In genomic region chr1:149732781-149733180, GRCh38 we compare ENCODE assay signal across 12 cellular contexts. TPM values are rescaled to one million over a fixed set of nuclear protein-coding genes. Genes with fewer than 3 reads are reported as not detected.
"Had no signal": no experiment of that assay in that cellular context is flagged by ENCODE, and none has a peak within 500 bp of the region (broad histone marks: within the 10 kb centered on the region; RNA-seq: fewer than 3 reads in every experiment).

No MANE protein-coding gene starts in this region.

RNA-seq across cellular contexts. Expression of gene FCGR1A, which starts 49.7 kb away (rescaled TPM):
- total RNA-seq: activated B cell treated with CpG ODN at 0.5 μM for 24 hours; activated CD4-positive, alpha-beta memory T cell treated with anti-CD3 and anti-CD28 coated beads for 36 hours; activated CD4-positive, alpha-beta T cell treated with anti-CD3 and anti-CD28 coated beads for 36 hours; activated CD4-positive, alpha-beta T cell treated with anti-CD3 and anti-CD28 coated beads, Interleukin-2, amount 10 ng/mL, durations not matched to agents 24 days and 14 days; activated CD4-positive, alpha-beta T cell treated with anti-CD3 and anti-CD28 coated beads, Interleukin-2, amount 10 ng/mL, durations not matched to agents 7 days and 5 days; activated CD8-positive, alpha-beta memory T cell treated with anti-CD3 and anti-CD28 coated beads for 36 hours; activated CD8-positive, alpha-beta T cell treated with anti-CD3 and anti-CD28 coated beads for 36 hours; activated CD8-positive, alpha-beta T cell treated with anti-CD3 and anti-CD28 coated beads, Interleukin-2, amount 10 ng/mL, durations not matched to agents 7 days and 5 days; T-cell; T-helper 1 cell treated with Interleukin-12 subunit alpha and Interleukin-12 subunit beta and Interleukin-4 antibody, amounts not matched to agents 30 ng/mL and 1 ng/mL, for 36 hours; T-helper 2 cell treated with Interferon-gamma antibody and Interleukin-4, amounts not matched to agents 100 ng/mL and 5 ng/mL, for 36 hours; WTC11 had no signal
